In the genomic region with DNA sequence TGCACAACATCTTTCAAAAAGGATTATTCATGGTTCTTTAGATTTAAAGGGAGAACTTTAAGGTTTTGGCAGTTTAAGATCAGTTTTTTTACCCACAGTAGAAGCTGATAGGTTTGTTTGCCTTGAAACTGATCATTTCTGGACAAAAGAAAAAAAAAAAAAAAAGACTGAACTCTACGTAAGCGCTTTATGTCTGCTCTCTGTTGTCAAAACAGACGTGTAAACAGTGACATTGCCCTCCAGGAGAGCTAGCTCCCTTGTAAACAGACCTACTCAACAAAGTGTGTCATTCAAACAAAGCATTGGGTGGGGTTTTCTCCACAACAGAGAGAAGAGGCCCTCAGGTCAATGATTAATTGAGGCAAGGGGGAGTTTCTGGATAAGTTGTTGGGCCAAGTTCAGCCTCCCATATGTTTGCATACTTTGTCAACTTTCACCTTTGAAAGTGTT, we compare ENCODE assay signal across 1 cellular context.
TF ChIP-seq lines count a peak whose summit lies in the region.

No MANE protein-coding gene starts in this region.

TF ChIP-seq in HepG2, 621 proteins besides CTCF, POLR2A, EP300 and RAD21 (continued from another document and continues in another):
- TF ChIP-seq, protein P1, sequence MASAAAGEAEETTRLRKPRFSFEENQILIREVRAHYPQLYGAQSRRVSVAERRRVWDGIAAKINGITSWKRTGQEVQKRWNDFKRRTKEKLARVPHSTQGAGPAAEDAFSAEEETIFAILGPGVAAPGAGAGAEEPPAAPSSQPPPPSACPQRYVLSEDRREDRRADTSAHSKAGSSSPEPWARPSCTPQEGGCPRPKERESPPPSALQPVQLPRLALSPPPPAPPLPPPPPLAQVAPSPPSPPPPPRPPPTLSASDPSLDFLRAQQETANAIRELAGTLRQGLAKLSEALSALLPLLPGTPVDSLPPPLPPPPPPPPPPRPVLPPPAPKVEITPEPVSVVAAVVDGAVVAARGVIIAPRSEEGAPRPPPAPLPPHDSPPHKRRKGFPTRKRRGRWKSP (CRISPR knock-in tag; IDR thresholded peaks at IDR 0.05): peak; percentile 59; the same call in 1 of the 2 replicates
- TF ChIP-seq MXI1 (IDR thresholded peaks at IDR 0.05; ENCODE audit: borderline replicate concordance, low read depth, low read length) (peak; percentile 54; the same call in 1 of the 3 replicates), FOXA3 (CRISPR knock-in tag; IDR thresholded peaks at IDR 0.05) (peak; percentile 96), ZSCAN9 (CRISPR knock-in tag; IDR thresholded peaks at IDR 0.05; ENCODE audit: borderline replicate concordance) (0 out of 2 replicates have a peak, but pooled peaks have one; percentile 41), PAX8 (CRISPR knock-in tag; IDR thresholded peaks at IDR 0.05; ENCODE audit: borderline replicate concordance) (no peak), MXD4 (CRISPR knock-in tag; IDR thresholded peaks at IDR 0.05) (peak; percentile 57; the same call in 1 of the 2 replicates), ZNF160 (CRISPR knock-in tag; IDR thresholded peaks at IDR 0.05) (no peak), CENPX (CRISPR knock-in tag; IDR thresholded peaks at IDR 0.05) (no peak), GATA4 (IDR thresholded peaks at IDR 0.05; ENCODE audit: borderline replicate concordance, low read depth) (no peak; the same call in 1 of the 2 replicates), XRCC5 (optimal IDR thresholded peaks at IDR 0.05; ENCODE audit: low read length) (no peak), ZNF629 (CRISPR knock-in tag; conservative IDR thresholded peaks at IDR 0.05) (no peak), ZNF607 (CRISPR knock-in tag; IDR thresholded peaks at IDR 0.05; ENCODE audit: borderline replicate concordance) (0 out of 2 replicates have a peak, but pooled peaks have one; percentile 75), NR2F1 (CRISPR knock-in tag; IDR thresholded peaks at IDR 0.05) (peak; percentile 79 to 94), POLR2AphosphoS5 (IDR thresholded peaks at IDR 0.05; ENCODE audit: low read depth, low read length) (no peak), ZNF430 (CRISPR knock-in tag; IDR thresholded peaks at IDR 0.05) (peak; percentile 86), THAP11 (CRISPR knock-in tag; IDR thresholded peaks at IDR 0.05) (peak; percentile 54; the same call in 1 of the 2 replicates), RARA (CRISPR knock-in tag; IDR thresholded peaks at IDR 0.05) (peak; percentile 94), ZNF75D (CRISPR knock-in tag; IDR thresholded peaks at IDR 0.05; ENCODE audit: borderline replicate concordance) (no peak), HMG20A (CRISPR knock-in tag; IDR thresholded peaks at IDR 0.05; ENCODE audit: borderline replicate concordance) (peak; percentile 92), ZBTB7B (CRISPR knock-in tag; IDR thresholded peaks at IDR 0.05) (peak; percentile 52; the same call in 1 of the 2 replicates), NFE2L2 (IDR thresholded peaks at IDR 0.05; ENCODE audit: low read length) (0 out of 2 replicates have a peak, but pooled peaks have one; percentile 44)
- TF ChIP-seq, protein P2, sequence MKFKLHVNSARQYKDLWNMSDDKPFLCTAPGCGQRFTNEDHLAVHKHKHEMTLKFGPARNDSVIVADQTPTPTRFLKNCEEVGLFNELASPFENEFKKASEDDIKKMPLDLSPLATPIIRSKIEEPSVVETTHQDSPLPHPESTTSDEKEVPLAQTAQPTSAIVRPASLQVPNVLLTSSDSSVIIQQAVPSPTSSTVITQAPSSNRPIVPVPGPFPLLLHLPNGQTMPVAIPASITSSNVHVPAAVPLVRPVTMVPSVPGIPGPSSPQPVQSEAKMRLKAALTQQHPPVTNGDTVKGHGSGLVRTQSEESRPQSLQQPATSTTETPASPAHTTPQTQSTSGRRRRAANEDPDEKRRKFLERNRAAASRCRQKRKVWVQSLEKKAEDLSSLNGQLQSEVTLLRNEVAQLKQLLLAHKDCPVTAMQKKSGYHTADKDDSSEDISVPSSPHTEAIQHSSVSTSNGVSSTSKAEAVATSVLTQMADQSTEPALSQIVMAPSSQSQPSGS (CRISPR knock-in tag; IDR thresholded peaks at IDR 0.05): 0 out of 2 replicates have a peak, but pooled peaks have one; percentile 25
- TF ChIP-seq, protein P3, sequence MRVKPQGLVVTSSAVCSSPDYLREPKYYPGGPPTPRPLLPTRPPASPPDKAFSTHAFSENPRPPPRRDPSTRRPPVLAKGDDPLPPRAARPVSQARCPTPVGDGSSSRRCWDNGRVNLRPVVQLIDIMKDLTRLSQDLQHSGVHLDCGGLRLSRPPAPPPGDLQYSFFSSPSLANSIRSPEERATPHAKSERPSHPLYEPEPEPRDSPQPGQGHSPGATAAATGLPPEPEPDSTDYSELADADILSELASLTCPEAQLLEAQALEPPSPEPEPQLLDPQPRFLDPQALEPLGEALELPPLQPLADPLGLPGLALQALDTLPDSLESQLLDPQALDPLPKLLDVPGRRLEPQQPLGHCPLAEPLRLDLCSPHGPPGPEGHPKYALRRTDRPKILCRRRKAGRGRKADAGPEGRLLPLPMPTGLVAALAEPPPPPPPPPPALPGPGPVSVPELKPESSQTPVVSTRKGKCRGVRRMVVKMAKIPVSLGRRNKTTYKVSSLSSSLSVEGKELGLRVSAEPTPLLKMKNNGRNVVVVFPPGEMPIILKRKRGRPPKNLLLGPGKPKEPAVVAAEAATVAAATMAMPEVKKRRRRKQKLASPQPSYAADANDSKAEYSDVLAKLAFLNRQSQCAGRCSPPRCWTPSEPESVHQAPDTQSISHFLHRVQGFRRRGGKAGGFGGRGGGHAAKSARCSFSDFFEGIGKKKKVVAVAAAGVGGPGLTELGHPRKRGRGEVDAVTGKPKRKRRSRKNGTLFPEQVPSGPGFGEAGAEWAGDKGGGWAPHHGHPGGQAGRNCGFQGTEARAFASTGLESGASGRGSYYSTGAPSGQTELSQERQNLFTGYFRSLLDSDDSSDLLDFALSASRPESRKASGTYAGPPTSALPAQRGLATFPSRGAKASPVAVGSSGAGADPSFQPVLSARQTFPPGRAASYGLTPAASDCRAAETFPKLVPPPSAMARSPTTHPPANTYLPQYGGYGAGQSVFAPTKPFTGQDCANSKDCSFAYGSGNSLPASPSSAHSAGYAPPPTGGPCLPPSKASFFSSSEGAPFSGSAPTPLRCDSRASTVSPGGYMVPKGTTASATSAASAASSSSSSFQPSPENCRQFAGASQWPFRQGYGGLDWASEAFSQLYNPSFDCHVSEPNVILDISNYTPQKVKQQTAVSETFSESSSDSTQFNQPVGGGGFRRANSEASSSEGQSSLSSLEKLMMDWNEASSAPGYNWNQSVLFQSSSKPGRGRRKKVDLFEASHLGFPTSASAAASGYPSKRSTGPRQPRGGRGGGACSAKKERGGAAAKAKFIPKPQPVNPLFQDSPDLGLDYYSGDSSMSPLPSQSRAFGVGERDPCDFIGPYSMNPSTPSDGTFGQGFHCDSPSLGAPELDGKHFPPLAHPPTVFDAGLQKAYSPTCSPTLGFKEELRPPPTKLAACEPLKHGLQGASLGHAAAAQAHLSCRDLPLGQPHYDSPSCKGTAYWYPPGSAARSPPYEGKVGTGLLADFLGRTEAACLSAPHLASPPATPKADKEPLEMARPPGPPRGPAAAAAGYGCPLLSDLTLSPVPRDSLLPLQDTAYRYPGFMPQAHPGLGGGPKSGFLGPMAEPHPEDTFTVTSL (CRISPR knock-in tag; IDR thresholded peaks at IDR 0.05; ENCODE audit: borderline replicate concordance): peak; percentile 97
- TF ChIP-seq, protein P4, sequence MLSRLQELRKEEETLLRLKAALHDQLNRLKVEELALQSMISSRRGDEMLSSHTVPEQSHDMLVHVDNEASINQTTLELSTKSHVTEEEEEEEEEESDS (CRISPR knock-in tag; IDR thresholded peaks at IDR 0.05; ENCODE audit: borderline replicate concordance): no peak
- TF ChIP-seq, protein P5, sequence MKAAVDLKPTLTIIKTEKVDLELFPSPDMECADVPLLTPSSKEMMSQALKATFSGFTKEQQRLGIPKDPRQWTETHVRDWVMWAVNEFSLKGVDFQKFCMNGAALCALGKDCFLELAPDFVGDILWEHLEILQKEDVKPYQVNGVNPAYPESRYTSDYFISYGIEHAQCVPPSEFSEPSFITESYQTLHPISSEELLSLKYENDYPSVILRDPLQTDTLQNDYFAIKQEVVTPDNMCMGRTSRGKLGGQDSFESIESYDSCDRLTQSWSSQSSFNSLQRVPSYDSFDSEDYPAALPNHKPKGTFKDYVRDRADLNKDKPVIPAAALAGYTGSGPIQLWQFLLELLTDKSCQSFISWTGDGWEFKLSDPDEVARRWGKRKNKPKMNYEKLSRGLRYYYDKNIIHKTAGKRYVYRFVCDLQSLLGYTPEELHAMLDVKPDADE (CRISPR knock-in tag; IDR thresholded peaks at IDR 0.05): no peak
- TF ChIP-seq, protein P6, sequence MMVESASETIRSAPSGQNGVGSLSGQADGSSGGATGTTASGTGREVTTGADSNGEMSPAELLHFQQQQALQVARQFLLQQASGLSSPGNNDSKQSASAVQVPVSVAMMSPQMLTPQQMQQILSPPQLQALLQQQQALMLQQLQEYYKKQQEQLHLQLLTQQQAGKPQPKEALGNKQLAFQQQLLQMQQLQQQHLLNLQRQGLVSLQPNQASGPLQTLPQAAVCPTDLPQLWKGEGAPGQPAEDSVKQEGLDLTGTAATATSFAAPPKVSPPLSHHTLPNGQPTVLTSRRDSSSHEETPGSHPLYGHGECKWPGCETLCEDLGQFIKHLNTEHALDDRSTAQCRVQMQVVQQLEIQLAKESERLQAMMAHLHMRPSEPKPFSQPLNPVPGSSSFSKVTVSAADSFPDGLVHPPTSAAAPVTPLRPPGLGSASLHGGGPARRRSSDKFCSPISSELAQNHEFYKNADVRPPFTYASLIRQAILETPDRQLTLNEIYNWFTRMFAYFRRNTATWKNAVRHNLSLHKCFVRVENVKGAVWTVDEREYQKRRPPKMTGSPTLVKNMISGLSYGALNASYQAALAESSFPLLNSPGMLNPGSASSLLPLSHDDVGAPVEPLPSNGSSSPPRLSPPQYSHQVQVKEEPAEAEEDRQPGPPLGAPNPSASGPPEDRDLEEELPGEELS (CRISPR knock-in tag; IDR thresholded peaks at IDR 0.05): peak; percentile 100
- TF ChIP-seq, protein P7, sequence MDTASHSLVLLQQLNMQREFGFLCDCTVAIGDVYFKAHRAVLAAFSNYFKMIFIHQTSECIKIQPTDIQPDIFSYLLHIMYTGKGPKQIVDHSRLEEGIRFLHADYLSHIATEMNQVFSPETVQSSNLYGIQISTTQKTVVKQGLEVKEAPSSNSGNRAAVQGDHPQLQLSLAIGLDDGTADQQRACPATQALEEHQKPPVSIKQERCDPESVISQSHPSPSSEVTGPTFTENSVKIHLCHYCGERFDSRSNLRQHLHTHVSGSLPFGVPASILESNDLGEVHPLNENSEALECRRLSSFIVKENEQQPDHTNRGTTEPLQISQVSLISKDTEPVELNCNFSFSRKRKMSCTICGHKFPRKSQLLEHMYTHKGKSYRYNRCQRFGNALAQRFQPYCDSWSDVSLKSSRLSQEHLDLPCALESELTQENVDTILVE (CRISPR knock-in tag; IDR thresholded peaks at IDR 0.05): peak; percentile 71; the same call in 1 of the 2 replicates
- TF ChIP-seq, protein P8, sequence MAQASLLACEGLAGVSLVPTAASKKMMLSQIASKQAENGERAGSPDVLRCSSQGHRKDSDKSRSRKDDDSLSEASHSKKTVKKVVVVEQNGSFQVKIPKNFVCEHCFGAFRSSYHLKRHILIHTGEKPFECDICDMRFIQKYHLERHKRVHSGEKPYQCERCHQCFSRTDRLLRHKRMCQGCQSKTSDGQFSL (CRISPR knock-in tag; IDR thresholded peaks at IDR 0.05): no peak
- TF ChIP-seq, protein P9, sequence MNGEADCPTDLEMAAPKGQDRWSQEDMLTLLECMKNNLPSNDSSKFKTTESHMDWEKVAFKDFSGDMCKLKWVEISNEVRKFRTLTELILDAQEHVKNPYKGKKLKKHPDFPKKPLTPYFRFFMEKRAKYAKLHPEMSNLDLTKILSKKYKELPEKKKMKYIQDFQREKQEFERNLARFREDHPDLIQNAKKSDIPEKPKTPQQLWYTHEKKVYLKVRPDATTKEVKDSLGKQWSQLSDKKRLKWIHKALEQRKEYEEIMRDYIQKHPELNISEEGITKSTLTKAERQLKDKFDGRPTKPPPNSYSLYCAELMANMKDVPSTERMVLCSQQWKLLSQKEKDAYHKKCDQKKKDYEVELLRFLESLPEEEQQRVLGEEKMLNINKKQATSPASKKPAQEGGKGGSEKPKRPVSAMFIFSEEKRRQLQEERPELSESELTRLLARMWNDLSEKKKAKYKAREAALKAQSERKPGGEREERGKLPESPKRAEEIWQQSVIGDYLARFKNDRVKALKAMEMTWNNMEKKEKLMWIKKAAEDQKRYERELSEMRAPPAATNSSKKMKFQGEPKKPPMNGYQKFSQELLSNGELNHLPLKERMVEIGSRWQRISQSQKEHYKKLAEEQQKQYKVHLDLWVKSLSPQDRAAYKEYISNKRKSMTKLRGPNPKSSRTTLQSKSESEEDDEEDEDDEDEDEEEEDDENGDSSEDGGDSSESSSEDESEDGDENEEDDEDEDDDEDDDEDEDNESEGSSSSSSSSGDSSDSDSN (CRISPR knock-in tag; IDR thresholded peaks at IDR 0.05): no peak
- TF ChIP-seq, protein P10, sequence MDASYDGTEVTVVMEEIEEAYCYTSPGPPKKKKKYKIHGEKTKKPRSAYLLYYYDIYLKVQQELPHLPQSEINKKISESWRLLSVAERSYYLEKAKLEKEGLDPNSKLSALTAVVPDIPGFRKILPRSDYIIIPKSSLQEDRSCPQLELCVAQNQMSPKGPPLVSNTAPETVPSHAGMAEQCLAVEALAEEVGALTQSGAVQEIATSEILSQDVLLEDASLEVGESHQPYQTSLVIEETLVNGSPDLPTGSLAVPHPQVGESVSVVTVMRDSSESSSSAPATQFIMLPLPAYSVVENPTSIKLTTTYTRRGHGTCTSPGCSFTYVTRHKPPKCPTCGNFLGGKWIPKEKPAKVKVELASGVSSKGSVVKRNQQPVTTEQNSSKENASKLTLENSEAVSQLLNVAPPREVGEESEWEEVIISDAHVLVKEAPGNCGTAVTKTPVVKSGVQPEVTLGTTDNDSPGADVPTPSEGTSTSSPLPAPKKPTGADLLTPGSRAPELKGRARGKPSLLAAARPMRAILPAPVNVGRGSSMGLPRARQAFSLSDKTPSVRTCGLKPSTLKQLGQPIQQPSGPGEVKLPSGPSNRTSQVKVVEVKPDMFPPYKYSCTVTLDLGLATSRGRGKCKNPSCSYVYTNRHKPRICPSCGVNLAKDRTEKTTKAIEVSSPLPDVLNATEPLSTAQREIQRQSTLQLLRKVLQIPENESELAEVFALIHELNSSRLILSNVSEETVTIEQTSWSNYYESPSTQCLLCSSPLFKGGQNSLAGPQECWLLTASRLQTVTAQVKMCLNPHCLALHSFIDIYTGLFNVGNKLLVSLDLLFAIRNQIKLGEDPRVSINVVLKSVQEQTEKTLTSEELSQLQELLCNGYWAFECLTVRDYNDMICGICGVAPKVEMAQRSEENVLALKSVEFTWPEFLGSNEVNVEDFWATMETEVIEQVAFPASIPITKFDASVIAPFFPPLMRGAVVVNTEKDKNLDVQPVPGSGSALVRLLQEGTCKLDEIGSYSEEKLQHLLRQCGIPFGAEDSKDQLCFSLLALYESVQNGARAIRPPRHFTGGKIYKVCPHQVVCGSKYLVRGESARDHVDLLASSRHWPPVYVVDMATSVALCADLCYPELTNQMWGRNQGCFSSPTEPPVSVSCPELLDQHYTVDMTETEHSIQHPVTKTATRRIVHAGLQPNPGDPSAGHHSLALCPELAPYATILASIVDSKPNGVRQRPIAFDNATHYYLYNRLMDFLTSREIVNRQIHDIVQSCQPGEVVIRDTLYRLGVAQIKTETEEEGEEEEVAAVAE (CRISPR knock-in tag; IDR thresholded peaks at IDR 0.05; ENCODE audit: borderline replicate concordance): 0 out of 2 replicates have a peak, but pooled peaks have one; percentile 23
